1 cellular context compared by ENCODE assay signal in the genomic region with DNA sequence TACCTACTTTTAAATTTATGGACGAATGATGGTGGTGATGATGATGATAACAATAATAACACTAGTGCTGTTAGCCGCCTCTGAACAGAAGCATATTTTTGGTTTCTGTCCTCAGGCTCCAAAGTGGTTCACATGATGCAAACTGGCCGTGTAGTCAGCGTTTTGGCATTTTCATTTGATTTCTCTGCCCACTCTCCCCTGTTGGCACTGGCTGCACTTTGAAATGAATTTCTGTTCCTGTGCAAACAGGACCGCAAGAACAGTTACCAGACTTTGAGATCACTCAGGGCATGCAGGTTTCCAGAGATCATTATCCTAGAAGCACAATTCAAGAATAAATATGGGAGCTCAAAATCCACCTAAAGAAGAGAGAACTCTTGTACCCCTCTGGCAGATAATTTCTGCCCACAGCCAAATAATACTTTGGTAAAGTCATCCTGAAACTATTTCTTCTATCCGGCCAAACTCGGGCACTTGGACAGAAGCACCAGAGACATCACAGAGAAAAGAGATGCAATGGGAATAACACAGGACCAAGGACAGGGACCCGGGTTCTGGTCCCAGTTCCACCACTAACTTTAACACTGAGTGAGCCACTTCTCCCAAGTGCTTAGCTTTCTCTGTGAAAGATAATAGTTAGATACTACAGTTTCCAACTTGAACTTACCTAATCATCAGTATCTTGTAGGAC.
TF ChIP-seq lines count a peak whose summit lies in the region.

No MANE protein-coding gene starts in this region.

TF ChIP-seq in HepG2, 621 proteins besides CTCF, POLR2A, EP300 and RAD21 (continued from another document):
- TF ChIP-seq, protein P1, sequence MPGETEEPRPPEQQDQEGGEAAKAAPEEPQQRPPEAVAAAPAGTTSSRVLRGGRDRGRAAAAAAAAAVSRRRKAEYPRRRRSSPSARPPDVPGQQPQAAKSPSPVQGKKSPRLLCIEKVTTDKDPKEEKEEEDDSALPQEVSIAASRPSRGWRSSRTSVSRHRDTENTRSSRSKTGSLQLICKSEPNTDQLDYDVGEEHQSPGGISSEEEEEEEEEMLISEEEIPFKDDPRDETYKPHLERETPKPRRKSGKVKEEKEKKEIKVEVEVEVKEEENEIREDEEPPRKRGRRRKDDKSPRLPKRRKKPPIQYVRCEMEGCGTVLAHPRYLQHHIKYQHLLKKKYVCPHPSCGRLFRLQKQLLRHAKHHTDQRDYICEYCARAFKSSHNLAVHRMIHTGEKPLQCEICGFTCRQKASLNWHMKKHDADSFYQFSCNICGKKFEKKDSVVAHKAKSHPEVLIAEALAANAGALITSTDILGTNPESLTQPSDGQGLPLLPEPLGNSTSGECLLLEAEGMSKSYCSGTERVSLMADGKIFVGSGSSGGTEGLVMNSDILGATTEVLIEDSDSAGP (CRISPR knock-in tag; IDR thresholded peaks at IDR 0.05; ENCODE audit: borderline replicate concordance) = no peak
- TF ChIP-seq ZNF713 (CRISPR knock-in tag; IDR thresholded peaks at IDR 0.05) (no peak), ZNF543 (CRISPR knock-in tag; IDR thresholded peaks at IDR 0.05) (no peak)
TF ChIP-seq in HepG2: peak in this region for 0.
